Comparison of ENCODE assay signal across 18 cellular contexts in the genomic region with DNA sequence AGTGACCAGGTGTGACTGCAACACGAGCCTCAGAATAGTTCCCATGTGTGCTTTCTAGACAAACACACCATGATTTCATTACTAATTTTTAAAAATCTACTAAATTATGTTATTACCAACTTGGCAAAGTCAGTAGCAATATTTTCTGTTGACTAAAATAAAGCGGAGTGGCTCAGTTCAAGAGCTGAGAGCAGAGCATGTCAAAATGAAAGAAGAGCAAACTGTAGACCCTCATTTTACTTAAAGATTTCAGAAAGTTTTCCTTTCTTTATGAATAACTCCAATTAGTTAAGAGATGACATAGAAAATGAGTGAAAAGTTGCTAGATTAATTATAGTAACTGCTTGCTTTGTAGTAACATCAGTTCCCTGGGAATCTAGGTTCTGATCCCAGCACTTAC. TPM values are rescaled to one million over a fixed set of nuclear protein-coding genes. Genes with fewer than 3 reads are reported as not detected.
A peak's percentile ranks its signal among the peaks of the same experiment; 100 is the strongest.
DNase-seq lines count a peak whose midpoint lies in the region; ATAC-seq lines count a peak whose summit lies in the region.
"Had no signal": no experiment of that assay in that cellular context is flagged by ENCODE, and none has a peak within 500 bp of the region (broad histone marks: within the 10 kb centered on the region; RNA-seq: fewer than 3 reads in every experiment).

No MANE protein-coding gene starts in this region.

- no peaks in the 10 kb centered on the region for H3K27me3 Mint-ChIP-seq in activated CD4-positive, alpha-beta T cell treated with anti-CD3 and anti-CD28 coated beads for 36 hours
- H3K27me3 Mint-ChIP-seq in activated CD4-positive, alpha-beta T cell treated with anti-CD3 and anti-CD28 coated beads, Interleukin-2, amount 10 ng/mL, durations not matched to agents 24 days and 14 days: no peaks in the 10 kb centered on the region
- H3K27me3 Mint-ChIP-seq in activated T-cell treated with anti-CD3 and anti-CD28 coated beads, Interleukin-2, amount 50 U/mL, for 72 hours (ENCODE audit: low read depth): no peaks in the 10 kb centered on the region
- H3K27me3 Mint-ChIP-seq in activated T-helper 17 cell treated with anti-CD3 and anti-CD28 coated beads, Interleukin-2, amount 50 U/mL, for 72 hours: no peaks in the 10 kb centered on the region
- H3K27me3 Mint-ChIP-seq: B cell; CD4-positive, CD25-positive, alpha-beta regulatory T cell had no signal

- H3K36me3 Mint-ChIP-seq in activated CD4-positive, alpha-beta T cell treated with anti-CD3 and anti-CD28 coated beads for 36 hours (ENCODE audit: low read depth): peaks cover 50% of the 10 kb centered on the region
- peaks cover 49% of the 10 kb centered on the region for H3K36me3 Mint-ChIP-seq in activated CD4-positive, alpha-beta T cell treated with anti-CD3 and anti-CD28 coated beads, Interleukin-2, amount 10 ng/mL, durations not matched to agents 24 days and 14 days (ENCODE audit: low read depth)
- H3K36me3 Mint-ChIP-seq in activated T-cell treated with anti-CD3 and anti-CD28 coated beads, Interleukin-2, amount 50 U/mL, for 72 hours (ENCODE audit: insufficient read depth in 2 of 2): peaks cover 20 to 40% of the 10 kb centered on the region in 2 donors
- peaks cover 23% of the 10 kb centered on the region for H3K36me3 Mint-ChIP-seq in activated T-helper 17 cell treated with anti-CD3 and anti-CD28 coated beads, Interleukin-2, amount 50 U/mL, for 72 hours (ENCODE audit: low read depth)

- no peak for DNase-seq in activated CD4-positive, alpha-beta T cell treated with anti-CD3 and anti-CD28 coated beads for 36 hours
- no peak for DNase-seq in activated CD4-positive, alpha-beta T cell treated with anti-CD3 and anti-CD28 coated beads, Interleukin-2, amount 10 ng/mL, durations not matched to agents 24 days and 14 days
- DNase-seq in activated T-cell treated with anti-CD3 and anti-CD28 coated beads, Interleukin-2, amount 50 U/mL, for 72 hours: no peak
- DNase-seq in activated T-cell treated with anti-CD3 and anti-CD28 coated beads for 4 hours (no peak), SIG-M5 treated with dmso at 0.1 percent for 504 hours (lab: John Stamatoyannopoulos, UW; ENCODE audit: unreplicated experiment) (no peak)
- DNase-seq: Caco-2; CD4-positive, CD25-positive, alpha-beta regulatory T cell; CD8-positive, alpha-beta T cell; DMS153; DMS79; EL; GDM1; GM23248; H7; HCEC 1CT had no signal

- CTCF ChIA-PET in activated CD4-positive, alpha-beta T cell treated with anti-CD3 and anti-CD28 coated beads for 36 hours (lab: Charles Lee): interaction anchor here (1.7 to 7.1 kb wide), 2 partner anchors 9 to 205 kb away, joined by 9 to 32 read pairs; no protein-coding TSS in a partner anchor

- peaks cover 38% of the 10 kb centered on the region for H3K4me1 Mint-ChIP-seq in activated CD4-positive, alpha-beta T cell treated with anti-CD3 and anti-CD28 coated beads for 36 hours
- peaks cover 18% of the 10 kb centered on the region for H3K4me1 Mint-ChIP-seq in activated CD4-positive, alpha-beta T cell treated with anti-CD3 and anti-CD28 coated beads, Interleukin-2, amount 10 ng/mL, durations not matched to agents 24 days and 14 days
- peaks cover 23% of the 10 kb centered on the region for H3K4me1 Mint-ChIP-seq in activated T-cell treated with anti-CD3 and anti-CD28 coated beads, Interleukin-2, amount 50 U/mL, for 72 hours (ENCODE audit: low read depth)
- peaks cover 23% of the 10 kb centered on the region for H3K4me1 Mint-ChIP-seq in activated T-helper 17 cell treated with anti-CD3 and anti-CD28 coated beads, Interleukin-2, amount 50 U/mL, for 72 hours
- H3K4me1 Mint-ChIP-seq: B cell had no signal

- H3K27ac Mint-ChIP-seq in activated CD4-positive, alpha-beta T cell treated with anti-CD3 and anti-CD28 coated beads for 36 hours: peak overlapping the region; percentile 33
- no peak overlapping the region for H3K27ac Mint-ChIP-seq in activated CD4-positive, alpha-beta T cell treated with anti-CD3 and anti-CD28 coated beads, Interleukin-2, amount 10 ng/mL, durations not matched to agents 24 days and 14 days
- peak overlapping the region; percentile 81 for H3K27ac Mint-ChIP-seq in activated T-cell treated with anti-CD3 and anti-CD28 coated beads, Interleukin-2, amount 50 U/mL, for 72 hours
- H3K27ac Mint-ChIP-seq in activated T-helper 17 cell treated with anti-CD3 and anti-CD28 coated beads, Interleukin-2, amount 50 U/mL, for 72 hours: peak overlapping the region; percentile 86
- H3K27ac Mint-ChIP-seq: B cell; CD8-positive, alpha-beta T cell had no signal

- POLR2A ChIA-PET in activated CD4-positive, alpha-beta T cell treated with anti-CD3 and anti-CD28 coated beads for 36 hours (lab: Charles Lee): no interaction called here

- intact Hi-C loops in activated CD4-positive, alpha-beta T cell treated with anti-CD3 and anti-CD28 coated beads for 36 hours (cut with DNase I, micrococcal nuclease): loop anchor here (5.0 to 10.0 kb wide), 2 partner anchors 105 to 913 kb away; no protein-coding TSS in a partner anchor
- intact Hi-C loops in activated CD4-positive, alpha-beta T cell treated with anti-CD3 and anti-CD28 coated beads, Interleukin-2, amount 10 ng/mL, durations not matched to agents 24 days and 14 days (cut with micrococcal nuclease): loop anchor here (10.0 kb wide), 1 partner anchor 913 kb away; no protein-coding TSS in a partner anchor

- no peak overlapping the region for H3K4me3 Mint-ChIP-seq in activated CD4-positive, alpha-beta T cell treated with anti-CD3 and anti-CD28 coated beads for 36 hours
- H3K4me3 Mint-ChIP-seq in activated CD4-positive, alpha-beta T cell treated with anti-CD3 and anti-CD28 coated beads, Interleukin-2, amount 10 ng/mL, durations not matched to agents 24 days and 14 days: no peak overlapping the region
- H3K4me3 Mint-ChIP-seq in activated T-cell treated with anti-CD3 and anti-CD28 coated beads, Interleukin-2, amount 50 U/mL, for 72 hours: peak overlapping the region in 1 of 2 donors; percentile 28
- H3K4me3 Mint-ChIP-seq in activated T-helper 17 cell treated with anti-CD3 and anti-CD28 coated beads, Interleukin-2, amount 50 U/mL, for 72 hours: no peak overlapping the region
- H3K4me3 Mint-ChIP-seq: B cell; CD4-positive, CD25-positive, alpha-beta regulatory T cell; CD8-positive, alpha-beta T cell had no signal

- peaks cover 2% of the 10 kb centered on the region for H3K9me3 Mint-ChIP-seq in activated CD4-positive, alpha-beta T cell treated with anti-CD3 and anti-CD28 coated beads for 36 hours (ENCODE audit: low read depth)
- H3K9me3 Mint-ChIP-seq in activated CD4-positive, alpha-beta T cell treated with anti-CD3 and anti-CD28 coated beads, Interleukin-2, amount 10 ng/mL, durations not matched to agents 24 days and 14 days: peaks cover 8% of the 10 kb centered on the region
- H3K9me3 Mint-ChIP-seq in activated T-cell treated with anti-CD3 and anti-CD28 coated beads, Interleukin-2, amount 50 U/mL, for 72 hours: no peaks in the 10 kb centered on the region
- no peaks in the 10 kb centered on the region for H3K9me3 Mint-ChIP-seq in activated T-helper 17 cell treated with anti-CD3 and anti-CD28 coated beads, Interleukin-2, amount 50 U/mL, for 72 hours
- H3K9me3 Mint-ChIP-seq: CD8-positive, alpha-beta T cell had no signal

- ATAC-seq in activated CD4-positive, alpha-beta T cell treated with anti-CD3 and anti-CD28 coated beads for 36 hours: peak; percentile 42
- ATAC-seq in activated T-cell treated with anti-CD3 and anti-CD28 coated beads, Interleukin-2, amount 50 U/mL, for 72 hours (replicated peaks in 1 of 2): peak; percentile 16 to 55
- no peak for ATAC-seq in activated T-helper 17 cell treated with anti-CD3 and anti-CD28 coated beads, Interleukin-2, amount 50 U/mL, for 72 hours (replicated peaks)
- ATAC-seq: CD8-positive, alpha-beta T cell; GM12878 had no signal

RNA-seq across cellular contexts. Expression of gene OXCT1, which starts 17.9 kb away (rescaled TPM):
- 10 to 100 TPM; 70.3 to 91.4 TPM for total RNA-seq in activated CD4-positive, alpha-beta T cell treated with anti-CD3 and anti-CD28 coated beads for 36 hours
- 92.6 and 93.4 TPM in 2 replicates for total RNA-seq in activated CD4-positive, alpha-beta T cell treated with anti-CD3 and anti-CD28 coated beads, Interleukin-2, amount 10 ng/mL, durations not matched to agents 24 days and 14 days
- total RNA-seq in activated T-cell treated with anti-CD3 and anti-CD28 coated beads, Interleukin-2, amount 50 U/mL, for 72 hours: 10 to 100 TPM; 58.7 to 63.8 TPM
- total RNA-seq in activated T-helper 17 cell treated with anti-CD3 and anti-CD28 coated beads, Interleukin-2, amount 50 U/mL, for 72 hours: 10 to 100 TPM; 49.9 to 74.4 TPM

RNA-seq across cellular contexts. Expression of gene RIMOC1, which starts 51.9 kb away (rescaled TPM):
- 10 to 100 TPM; 25.4 to 26.7 TPM for total RNA-seq in activated CD4-positive, alpha-beta T cell treated with anti-CD3 and anti-CD28 coated beads for 36 hours
- 29.6 and 31.7 TPM in 2 replicates for total RNA-seq in activated CD4-positive, alpha-beta T cell treated with anti-CD3 and anti-CD28 coated beads, Interleukin-2, amount 10 ng/mL, durations not matched to agents 24 days and 14 days
- 10 to 100 TPM; 32.9 to 36.8 TPM for total RNA-seq in activated T-cell treated with anti-CD3 and anti-CD28 coated beads, Interleukin-2, amount 50 U/mL, for 72 hours
- 10 to 100 TPM; 29.7 to 32.7 TPM for total RNA-seq in activated T-helper 17 cell treated with anti-CD3 and anti-CD28 coated beads, Interleukin-2, amount 50 U/mL, for 72 hours
